ENCODE assay signal across 10 cellular contexts in genomic region chr14:32507029-32507984, GRCh38.
DNase-seq lines count a peak whose midpoint lies in the region; TF ChIP-seq lines count a peak whose summit lies in the region.
"Had no signal": no experiment of that assay in that cellular context is flagged by ENCODE, and none has a peak within 500 bp of the region (broad histone marks: within the 10 kb centered on the region; RNA-seq: fewer than 3 reads in every experiment).

No MANE protein-coding gene starts in this region.

- H3K4me3 ChIP-seq in vagina, result no peak overlapping the region
- H3K4me3 ChIP-seq: SK-N-MC had no signal

- H3K27me3 ChIP-seq in vagina, result no peaks in the 10 kb centered on the region

- no peaks in the 10 kb centered on the region for H3K9me3 Mint-ChIP-seq in nephron
- no peaks in the 10 kb centered on the region for H3K9me3 Mint-ChIP-seq in progenitor cell of endocrine pancreas (ENCODE audit: low read depth)
- H3K9me3 Mint-ChIP-seq: stimulated activated memory B cell treated with anti-CD40 and anti-IgM and Interleukin-4, amounts not matched to agents 10 μg/mL and 1 μg/mL and 100 μg/mL, for 72 hours had no signal

- no peaks in the 10 kb centered on the region for H3K36me3 ChIP-seq in vagina

- intact Hi-C loops in vagina (cut with DNase I), result no loop called here

- H3K27me3 Mint-ChIP-seq in nephron (ENCODE audit: low read depth) (no peaks in the 10 kb centered on the region), progenitor cell of endocrine pancreas (no peaks in the 10 kb centered on the region)

- no peak overlapping the region for H3K4me3 Mint-ChIP-seq in nephron
- no peak overlapping the region for H3K4me3 Mint-ChIP-seq in progenitor cell of endocrine pancreas (ENCODE audit: low read depth)
- H3K4me3 Mint-ChIP-seq: stimulated activated memory B cell treated with anti-CD40 and anti-IgM and Interleukin-4, amounts not matched to agents 10 μg/mL and 1 μg/mL and 100 μg/mL, for 72 hours had no signal

- H3K4me1 ChIP-seq in vagina, result peaks cover 5% of the 10 kb centered on the region

- no peak overlapping the region for H3K27ac ChIP-seq in vagina
- H3K27ac ChIP-seq: SK-N-MC had no signal

- DNase-seq in AG20443 (ENCODE audit: low spot score) (peak; percentile 73), NCI-H1417 treated with DMSO at 0.1 percent for 48 hours (lab: John Stamatoyannopoulos, UW) (peak; percentile 28), dedifferentiated amniotic fluid mesenchymal stem cell (ENCODE audit: extremely low spot score) (peak; percentile 96), vagina (ENCODE audit: extremely low spot score in 2 of 2) (no peak), iPS-NIHi11 (ENCODE audit: low spot score) (no peak), progenitor cell of endocrine pancreas (ENCODE audit: low spot score, unreplicated experiment) (no peak)
- no peak for DNase-seq in activated CD8-positive, alpha-beta memory T cell treated with anti-CD3 and anti-CD28 coated beads, Interleukin-2, amount 50 U/mL, for 48 hours

- H3K36me3 Mint-ChIP-seq in nephron (ENCODE audit: low read depth), result no peaks in the 10 kb centered on the region
- no peaks in the 10 kb centered on the region for H3K36me3 Mint-ChIP-seq in progenitor cell of endocrine pancreas (ENCODE audit: insufficient read depth)
- H3K36me3 Mint-ChIP-seq: stimulated activated memory B cell treated with anti-CD40 and anti-IgM and Interleukin-4, amounts not matched to agents 10 μg/mL and 1 μg/mL and 100 μg/mL, for 72 hours had no signal

- H3K9me3 ChIP-seq in vagina, result no peaks in the 10 kb centered on the region

- H3K4me1 Mint-ChIP-seq in nephron (peaks cover 35% of the 10 kb centered on the region), progenitor cell of endocrine pancreas (ENCODE audit: low read depth) (no peaks in the 10 kb centered on the region)
- H3K4me1 Mint-ChIP-seq: stimulated activated memory B cell treated with anti-CD40 and anti-IgM and Interleukin-4, amounts not matched to agents 10 μg/mL and 1 μg/mL and 100 μg/mL, for 72 hours had no signal

- TF ChIP-seq POLR2A in vagina (IDR thresholded peaks at IDR 0.05), result no peak

- H3K27ac Mint-ChIP-seq in nephron, result peak overlapping the region in 2 of 3 experiments; percentile 17 to 24
- H3K27ac Mint-ChIP-seq in progenitor cell of endocrine pancreas, result no peak overlapping the region
- H3K27ac Mint-ChIP-seq: stimulated activated memory B cell treated with anti-CD40 and anti-IgM and Interleukin-4, amounts not matched to agents 10 μg/mL and 1 μg/mL and 100 μg/mL, for 72 hours had no signal

- TF ChIP-seq CTCF in nephron (IDR thresholded peaks at IDR 0.05; ENCODE audit: unreplicated experiment in 3 of 3) (no peak), vagina (IDR thresholded peaks at IDR 0.05) (no peak), progenitor cell of endocrine pancreas (IDR thresholded peaks at IDR 0.05; ENCODE audit: unreplicated experiment) (no peak)

Comparison
In these comparisons a context has a peak if more than half of its experiments do, and no peak if none do; other contexts are left out.
1. DNase-seq: peak in AG20443 (single experiment), NCI-H1417 treated with DMSO at 0.1 percent for 48 hours (single experiment) and dedifferentiated amniotic fluid mesenchymal stem cell (single experiment); none in vagina (0 of 2), iPS-NIHi11 (single experiment), progenitor cell of endocrine pancreas (single experiment) and activated CD8-positive, alpha-beta memory T cell treated with anti-CD3 and anti-CD28 coated beads, Interleukin-2, amount 50 U/mL, for 48 hours (single experiment).